Comparison of ENCODE assay signal across 17 cellular contexts in genomic region chr10:10110817-10111490, GRCh38.
A peak's percentile ranks its signal among the peaks of the same experiment; 100 is the strongest.
DNase-seq lines count a peak whose midpoint lies in the region; ATAC-seq and TF ChIP-seq lines count a peak whose summit lies in the region.
"Had no signal": no experiment of that assay in that cellular context is flagged by ENCODE, and none has a peak within 500 bp of the region (broad histone marks: within the 10 kb centered on the region; RNA-seq: fewer than 3 reads in every experiment).

No MANE protein-coding gene starts in this region.

- H3K9me3 ChIP-seq in RWPE2 (ENCODE audit: severe bottlenecking) (no peaks in the 10 kb centered on the region), A673 (ENCODE audit: low read depth, low read length, poor library complexity, severe bottlenecking) (peaks cover 3% of the 10 kb centered on the region), SJCRH30 (replicated peaks) (no peaks in the 10 kb centered on the region)
- H3K9me3 ChIP-seq: BLaER1, HAP-1 had no signal

- BruUV-seq in A673 (replicated peaks; lab: Mats Ljungman, UMichigan), result no TSS peak

- no peaks in the 10 kb centered on the region for H3K36me3 ChIP-seq in RWPE2 (ENCODE audit: low read depth)
- H3K36me3 ChIP-seq in A673 (ENCODE audit: insufficient read depth, low read length, poor library complexity, severe bottlenecking), result no peaks in the 10 kb centered on the region
- no peaks in the 10 kb centered on the region for H3K36me3 ChIP-seq in SJCRH30
- H3K36me3 ChIP-seq: BLaER1, HAP-1 had no signal

- H3K4me1 ChIP-seq in RWPE2 (ENCODE audit: insufficient read depth, poor library complexity, severe bottlenecking) (no peaks in the 10 kb centered on the region), A673 (ENCODE audit: insufficient read depth, low read length, poor library complexity, severe bottlenecking) (no peaks in the 10 kb centered on the region), SJCRH30 (no peaks in the 10 kb centered on the region)
- H3K4me1 ChIP-seq: BLaER1, Caco-2, HAP-1 had no signal

- H3K4me3 ChIP-seq in RWPE2 (ENCODE audit: severe bottlenecking) (no peak overlapping the region), A673 (ENCODE audit: low read depth, low read length, poor library complexity, severe bottlenecking) (no peak overlapping the region), SJCRH30 (no peak overlapping the region)
- H3K4me3 ChIP-seq: BLaER1, HAP-1 had no signal

- no peak for DNase-seq in left ventricle myocardium superior
- DNase-seq in left cardiac atrium, result no peak
- no peak for DNase-seq in RWPE2 (ENCODE audit: low spot score)
- peak; percentile 38 for DNase-seq in putamen (ENCODE audit: low spot score)
- no peak for DNase-seq in A673 (ENCODE audit: low spot score)
- no peak for DNase-seq in left lobe of liver (ENCODE audit: low spot score)
- no peak for DNase-seq in SJCRH30
- DNase-seq: Caco-2; CD4-positive, CD25-positive, alpha-beta regulatory T cell; CD8-positive, alpha-beta T cell; DMS153; DND-41; GOT3; HFFc6 had no signal

- H3K27me3 ChIP-seq in RWPE2 (ENCODE audit: insufficient read depth, poor library complexity, severe bottlenecking) (no peaks in the 10 kb centered on the region), A673 (replicated peaks; ENCODE audit: insufficient read depth, low read depth, low read length, poor library complexity) (no peaks in the 10 kb centered on the region), SJCRH30 (no peaks in the 10 kb centered on the region)
- H3K27me3 ChIP-seq: BLaER1 had no signal

- ATAC-seq in left ventricle myocardium superior (peak; percentile 60), left cardiac atrium (no peak), RWPE2 (ENCODE audit: low read depth) (peak; percentile 41; the same call in 1 of the 3 replicates), left lobe of liver (no peak)
- ATAC-seq: CD8-positive, alpha-beta T cell had no signal

- POLR2A ChIA-PET in A673 (lab: Charles Lee; ENCODE audit: low non-redundant PET), result no interaction called here

- CTCF ChIA-PET in A673 (lab: Charles Lee), result no interaction called here

- intact Hi-C loops in left ventricle myocardium superior (cut with micrococcal nuclease), result no loop called here
- intact Hi-C loops in left cardiac atrium (cut with DNase I), result no loop called here
- intact Hi-C loops in A673 (cut with micrococcal nuclease; ENCODE audit: unreplicated experiment), result no loop called here

- TF ChIP-seq CTCF in RWPE2 (IDR thresholded peaks at IDR 0.05; ENCODE audit: poor library complexity, severe bottlenecking) (no peak), A673 (conservative IDR thresholded peaks at IDR 0.05; ENCODE audit: low read depth, low read length) (no peak)

- H3K27ac ChIP-seq in RWPE2 (ENCODE audit: poor library complexity, severe bottlenecking), result no peak overlapping the region
- no peak overlapping the region for H3K27ac ChIP-seq in A673 (ENCODE audit: low read depth, low read length, poor library complexity, severe bottlenecking)
- H3K27ac ChIP-seq in SJCRH30, result no peak overlapping the region
- H3K27ac ChIP-seq: BLaER1, C4-2B had no signal

Comparison
In these comparisons a context has a peak if more than half of its experiments do, and no peak if none do; other contexts are left out.
1. ATAC-seq: peak in left ventricle myocardium superior (single experiment) and RWPE2 (single experiment); none in left cardiac atrium (0 of 2) and left lobe of liver (single experiment).